In genomic region chr11:64283092-64283491, GRCh38 we compare ENCODE assay signal across 12 cellular contexts. TPM values are rescaled to one million over a fixed set of nuclear protein-coding genes. Genes with fewer than 3 reads are reported as not detected.
DNase-seq lines count a peak whose midpoint lies in the region; ATAC-seq and TF ChIP-seq lines count a peak whose summit lies in the region.
"Had no signal": no experiment of that assay in that cellular context is flagged by ENCODE, and none has a peak within 500 bp of the region (broad histone marks: within the 10 kb centered on the region; RNA-seq: fewer than 3 reads in every experiment).

No MANE protein-coding gene starts in this region.

- no peak for TF ChIP-seq CTCF in SU-DHL-6 (IDR thresholded peaks at IDR 0.05; ENCODE audit: insufficient read depth, low read length, poor library complexity, severe bottlenecking)
- TF ChIP-seq CTCF in fibroblast of lung (conservative IDR thresholded peaks at IDR 0.05 in 1 of 2, IDR thresholded peaks at IDR 0.05 in 1 of 2; ENCODE audit: low read depth in 1 of 2, low read length in 2 of 2): no peak

- peak overlapping the region; percentile 62 for H3K27ac Mint-ChIP-seq in activated CD4-positive, alpha-beta T cell treated with anti-CD3 and anti-CD28 coated beads, Interleukin-2, amount 10 ng/mL, durations not matched to agents 24 days and 14 days
- peak overlapping the region; percentile 93 for H3K27ac Mint-ChIP-seq in stimulated activated effector memory CD8-positive, alpha-beta T cell treated with anti-CD3 and anti-CD28 coated beads, Interleukin-12 subunit alpha, Interleukin-12 subunit beta, amount 100 ng/mL, for 72 hours

- intact Hi-C loops in activated CD4-positive, alpha-beta T cell treated with anti-CD3 and anti-CD28 coated beads, Interleukin-2, amount 10 ng/mL, durations not matched to agents 24 days and 14 days (cut with micrococcal nuclease): no loop called here

- 0 out of 2 replicates have a peak, but pooled peaks cover 4% of the 10 kb centered on the region for H3K79me2 ChIP-seq in SU-DHL-6 (ENCODE audit: insufficient read depth, low read length)
- H3K79me2 ChIP-seq in fibroblast of lung (ENCODE audit: control insufficient read depth, insufficient read depth, low read length): peaks cover 4% of the 10 kb centered on the region

- DNase-seq in activated CD4-positive, alpha-beta T cell treated with anti-CD3 and anti-CD28 coated beads, Interleukin-2, amount 10 ng/mL, durations not matched to agents 24 days and 14 days: peak; percentile 59
- DNase-seq in activated CD4-positive, alpha-beta T cell treated with anti-CD3 and anti-CD28 coated beads, Interleukin-2, amount 50 U/mL, for 4 hours: no peak
- DNase-seq in fibroblast of lung (ENCODE audit: low read depth in 2 of 2) (no peak), SKM-1 treated with dmso at 0.1 percent for 144 hours (lab: John Stamatoyannopoulos, UW; ENCODE audit: unreplicated experiment) (no peak)
- no peak for DNase-seq in stimulated activated effector memory CD8-positive, alpha-beta T cell treated with anti-CD3 and anti-CD28 coated beads, Interleukin-12 subunit alpha, Interleukin-12 subunit beta, amount 100 ng/mL, for 72 hours (ENCODE audit: low spot score in 2 of 2)
- no peak for DNase-seq in stimulated activated CD4-positive, alpha-beta T cell treated with anti-CD3 and anti-CD28 coated beads, Interleukin-4, amount 100 ng/mL, for 1 hour
- DNase-seq: activated gamma-delta T cell, NCI-H446 had no signal

- no peaks in the 10 kb centered on the region for H3K9me2 ChIP-seq in SU-DHL-6 (replicated peaks; ENCODE audit: insufficient read depth, low read length)

- peaks cover 22% of the 10 kb centered on the region for H3K36me3 Mint-ChIP-seq in activated CD4-positive, alpha-beta T cell treated with anti-CD3 and anti-CD28 coated beads, Interleukin-2, amount 10 ng/mL, durations not matched to agents 24 days and 14 days (ENCODE audit: low read depth)
- H3K36me3 Mint-ChIP-seq in stimulated activated effector memory CD8-positive, alpha-beta T cell treated with anti-CD3 and anti-CD28 coated beads, Interleukin-12 subunit alpha, Interleukin-12 subunit beta, amount 100 ng/mL, for 72 hours: peaks cover 37% of the 10 kb centered on the region

- ATAC-seq in stimulated activated effector memory CD8-positive, alpha-beta T cell treated with anti-CD3 and anti-CD28 coated beads, Interleukin-12 subunit alpha, Interleukin-12 subunit beta, amount 100 ng/mL, for 72 hours: no peak
- no peak for ATAC-seq in HG03520 (IDR thresholded peaks at IDR 0.05; ENCODE audit: unreplicated experiment)

- no peaks in the 10 kb centered on the region for H3K9me3 ChIP-seq in SU-DHL-6 (ENCODE audit: insufficient read depth, low read length)
- H3K9me3 ChIP-seq in fibroblast of lung (ENCODE audit: control insufficient read depth, insufficient read depth, low read depth, low read length): no peaks in the 10 kb centered on the region

- peaks cover 7% of the 10 kb centered on the region for H3K4me1 ChIP-seq in fibroblast of lung (ENCODE audit: control insufficient read depth, extremely low read depth, insufficient read depth, low read length)

- H3K27me3 ChIP-seq in SU-DHL-6 (ENCODE audit: low read length): no peaks in the 10 kb centered on the region
- no peaks in the 10 kb centered on the region for H3K27me3 ChIP-seq in fibroblast of lung (ENCODE audit: control insufficient read depth, insufficient read depth, low read length)

- H3K27ac ChIP-seq in SU-DHL-6 (ENCODE audit: low read depth, low read length) (no peak overlapping the region), fibroblast of lung (ENCODE audit: insufficient read depth, low read length) (no peak overlapping the region)

- H3K36me3 ChIP-seq in SU-DHL-6 (ENCODE audit: low read length): no peaks in the 10 kb centered on the region
- H3K36me3 ChIP-seq in fibroblast of lung (ENCODE audit: control insufficient read depth, insufficient read depth, low read length): peaks cover 3% of the 10 kb centered on the region

- peaks cover 4% of the 10 kb centered on the region; the same call in 1 of the 2 replicates for H3F3A ChIP-seq in SU-DHL-6 (ENCODE audit: insufficient read depth)

- H3K4me3 ChIP-seq in SU-DHL-6 (ENCODE audit: insufficient read depth, low read length, poor library complexity, severe bottlenecking): no peak overlapping the region
- H3K4me3 ChIP-seq in fibroblast of lung (replicated peaks in 1 of 4; ENCODE audit: control extremely low read depth in 1 of 4, insufficient read depth in 1 of 4, low read depth in 3 of 4, low read length in 4 of 4): peak overlapping the region in 1 of 4 experiments; percentile 85

- H3K4me3 Mint-ChIP-seq in activated CD4-positive, alpha-beta T cell treated with anti-CD3 and anti-CD28 coated beads, Interleukin-2, amount 10 ng/mL, durations not matched to agents 24 days and 14 days: peak overlapping the region; percentile 59
- peak overlapping the region; percentile 74 for H3K4me3 Mint-ChIP-seq in stimulated activated effector memory CD8-positive, alpha-beta T cell treated with anti-CD3 and anti-CD28 coated beads, Interleukin-12 subunit alpha, Interleukin-12 subunit beta, amount 100 ng/mL, for 72 hours

- no peaks in the 10 kb centered on the region for H3K27me3 Mint-ChIP-seq in activated CD4-positive, alpha-beta T cell treated with anti-CD3 and anti-CD28 coated beads, Interleukin-2, amount 10 ng/mL, durations not matched to agents 24 days and 14 days

- no peaks in the 10 kb centered on the region for H3K9me3 Mint-ChIP-seq in activated CD4-positive, alpha-beta T cell treated with anti-CD3 and anti-CD28 coated beads, Interleukin-2, amount 10 ng/mL, durations not matched to agents 24 days and 14 days
- no peaks in the 10 kb centered on the region for H3K9me3 Mint-ChIP-seq in stimulated activated effector memory CD8-positive, alpha-beta T cell treated with anti-CD3 and anti-CD28 coated beads, Interleukin-12 subunit alpha, Interleukin-12 subunit beta, amount 100 ng/mL, for 72 hours

- H2AFZ ChIP-seq in SU-DHL-6 (ENCODE audit: low read depth, low read length, severe bottlenecking) (no peak overlapping the region), fibroblast of lung (ENCODE audit: low read length) (no peak overlapping the region)

- H4K20me1 ChIP-seq in SU-DHL-6 (ENCODE audit: low read depth, low read length) (no peaks in the 10 kb centered on the region), fibroblast of lung (ENCODE audit: control insufficient read depth, extremely low read depth, insufficient read depth, low read length) (no peaks in the 10 kb centered on the region)

- H3K9ac ChIP-seq in SU-DHL-6 (ENCODE audit: low read length): 0 out of 2 replicates have a peak overlapping the region, but pooled peaks have one; percentile 95
- H3K9ac ChIP-seq in fibroblast of lung (ENCODE audit: insufficient read depth, low read length): no peak overlapping the region

- H3K4me1 Mint-ChIP-seq in activated CD4-positive, alpha-beta T cell treated with anti-CD3 and anti-CD28 coated beads, Interleukin-2, amount 10 ng/mL, durations not matched to agents 24 days and 14 days: peaks cover 21% of the 10 kb centered on the region
- H3K4me1 Mint-ChIP-seq in stimulated activated effector memory CD8-positive, alpha-beta T cell treated with anti-CD3 and anti-CD28 coated beads, Interleukin-12 subunit alpha, Interleukin-12 subunit beta, amount 100 ng/mL, for 72 hours: peaks cover 43% of the 10 kb centered on the region

- peak overlapping the region; percentile 99 for H3K4me2 ChIP-seq in SU-DHL-6 (ENCODE audit: low read depth, low read length, poor library complexity, severe bottlenecking)
- peak overlapping the region; percentile 60 for H3K4me2 ChIP-seq in fibroblast of lung (ENCODE audit: extremely low read depth, insufficient read depth, low read length)

RNA-seq across cellular contexts. Expression of gene BAD, which starts 1.4 kb away (rescaled TPM):
- total RNA-seq in activated CD4-positive, alpha-beta T cell treated with anti-CD3 and anti-CD28 coated beads, Interleukin-2, amount 10 ng/mL, durations not matched to agents 24 days and 14 days: 34.0 and 35.5 TPM in 2 replicates
- total RNA-seq in fibroblast of lung: 68.6 and 79.9 TPM in 2 replicates
- polyA plus RNA-seq in fibroblast of lung: 31.6 and 35.7 TPM in 2 replicates
- 69.9 and 76.8 TPM in 2 replicates for polyA plus RNA-seq in fibroblast of lung (2012)
- polyA minus RNA-seq in fibroblast of lung (ENCODE audit: low replicate concordance): 31.6 and 33.8 TPM in 2 replicates

RNA-seq across cellular contexts. Expression of gene GPR137, which starts 2.6 kb away (rescaled TPM):
- total RNA-seq in activated CD4-positive, alpha-beta T cell treated with anti-CD3 and anti-CD28 coated beads, Interleukin-2, amount 10 ng/mL, durations not matched to agents 24 days and 14 days: 45.6 and 47.6 TPM in 2 replicates
- 8.2 and 10.9 TPM in 2 replicates for total RNA-seq in fibroblast of lung
- 10.7 and 11.6 TPM in 2 replicates for polyA plus RNA-seq in fibroblast of lung
- polyA plus RNA-seq in fibroblast of lung (2012): 28.4 and 30.0 TPM in 2 replicates
- 96.4 and 99.0 TPM in 2 replicates for polyA minus RNA-seq in fibroblast of lung (ENCODE audit: low replicate concordance)

RNA-seq across cellular contexts. Expression of gene KCNK4, which starts 8.0 kb away (rescaled TPM):
- 0.23 and 0.24 TPM in 2 replicates for total RNA-seq in activated CD4-positive, alpha-beta T cell treated with anti-CD3 and anti-CD28 coated beads, Interleukin-2, amount 10 ng/mL, durations not matched to agents 24 days and 14 days
- under 0.01 TPM in 1 of 2 replicates, not detected in the other for total RNA-seq in fibroblast of lung
- not detected in 2 replicates for polyA plus RNA-seq in fibroblast of lung
- not detected in 2 replicates for polyA plus RNA-seq in fibroblast of lung (2012)
- polyA minus RNA-seq in fibroblast of lung (ENCODE audit: low replicate concordance): not detected in 2 replicates
- total RNA-seq: posterior vena cava had no signal
- polyA plus RNA-seq: AG04450 had no signal

RNA-seq across cellular contexts. Expression of gene CATSPERZ, which starts 17.1 kb away (rescaled TPM):
- not detected in 2 replicates for total RNA-seq in activated CD4-positive, alpha-beta T cell treated with anti-CD3 and anti-CD28 coated beads, Interleukin-2, amount 10 ng/mL, durations not matched to agents 24 days and 14 days
- 0.33 and 1.0 TPM in 2 replicates for total RNA-seq in fibroblast of lung
- 0.09 TPM in 1 of 2 replicates, not detected in the other for polyA plus RNA-seq in fibroblast of lung
- polyA plus RNA-seq in fibroblast of lung (2012): not detected in 2 replicates
- not detected in 2 replicates for polyA minus RNA-seq in fibroblast of lung (ENCODE audit: low replicate concordance)
- polyA plus RNA-seq: AG04450 had no signal

RNA-seq across cellular contexts. Expression of gene ESRRA, which starts 22.2 kb away (rescaled TPM):
- 59.6 and 60.6 TPM in 2 replicates for total RNA-seq in activated CD4-positive, alpha-beta T cell treated with anti-CD3 and anti-CD28 coated beads, Interleukin-2, amount 10 ng/mL, durations not matched to agents 24 days and 14 days
- total RNA-seq in fibroblast of lung: 32.4 and 32.5 TPM in 2 replicates
- polyA plus RNA-seq in fibroblast of lung: 6.7 and 8.1 TPM in 2 replicates
- polyA plus RNA-seq in fibroblast of lung (2012): 9.7 and 15.2 TPM in 2 replicates
- polyA minus RNA-seq in fibroblast of lung (ENCODE audit: low replicate concordance): 5.5 and 9.3 TPM in 2 replicates
